In the genomic region with DNA sequence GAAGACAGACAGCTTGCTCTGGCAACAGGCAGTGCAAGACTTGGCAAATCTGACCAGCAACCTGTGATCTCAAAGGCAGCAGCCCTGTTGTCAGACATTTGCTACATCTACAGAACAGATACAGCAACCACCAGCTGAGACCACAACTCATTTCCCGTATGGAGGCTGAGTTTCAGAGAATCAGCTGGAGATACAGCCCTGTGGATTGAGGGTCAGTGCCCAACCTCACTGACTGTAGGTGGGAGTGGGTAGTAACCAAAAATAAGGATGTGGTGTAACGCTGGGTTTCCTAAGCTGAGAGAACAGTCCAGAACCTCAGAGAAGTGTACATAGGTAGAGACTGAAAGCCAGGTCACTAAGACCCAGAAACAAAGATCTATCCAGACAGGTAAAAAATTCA, we compare ENCODE assay signal across 7 cellular contexts. TPM values are rescaled to one million over a fixed set of nuclear protein-coding genes. Genes with fewer than 3 reads are reported as not detected.
DNase-seq lines count a peak whose midpoint lies in the region; ATAC-seq and TF ChIP-seq lines count a peak whose summit lies in the region.
"Not testable (repeated sequence)": the region's sequence is repeated elsewhere in the genome, so short reads cannot be mapped to it uniquely, and the experiment has no call there.

No MANE protein-coding gene starts in this region.

- not testable (repeated sequence) for H3K9me3 ChIP-seq in DND-41 (ENCODE audit: insufficient read depth, low read length, severe bottlenecking); T-helper 17 cell (ENCODE audit: control insufficient read depth, low read length, poor library complexity, severe bottlenecking); naive thymus-derived CD4-positive, alpha-beta T cell (ENCODE audit: control insufficient read depth in 2 of 3, low read length in 3 of 3)

- H3K4me2 ChIP-seq in DND-41 (ENCODE audit: insufficient read depth, low read length): not testable (repeated sequence)

- not testable (repeated sequence) for H4K20me1 ChIP-seq in DND-41 (ENCODE audit: insufficient read depth, low read length)

- CTCF ChIA-PET in activated CD4-positive, alpha-beta memory T cell treated with anti-CD3 and anti-CD28 coated beads, Interleukin-2, amount 10 ng/mL, durations not matched to agents 7 days and 5 days (lab: Charles Lee); naive thymus-derived CD4-positive, alpha-beta T cell (lab: Charles Lee): not testable (repeated sequence)

- not testable (repeated sequence) for H3K27me3 Mint-ChIP-seq in T-helper 17 cell; activated CD4-positive, alpha-beta memory T cell treated with anti-CD3 and anti-CD28 coated beads, Interleukin-2, amount 10 ng/mL, durations not matched to agents 7 days and 5 days; activated T-helper 1 cell treated with anti-CD3 and anti-CD28 coated beads, Interleukin-12 subunit alpha, Interleukin-12 subunit beta, Interleukin-2, Interleukin-4 antibody, amounts not matched to agents 30 ng/mL and 10 ng/mL and 1 ng/mL, durations not matched to agents 14 hours and 24 hours and 36 hours (ENCODE audit: insufficient read depth); activated naive CD8-positive, alpha-beta T cell treated with anti-CD3 and anti-CD28 coated beads, Interleukin-2, amount 50 U/mL, for 24 hours; naive thymus-derived CD4-positive, alpha-beta T cell; stimulated activated memory B cell treated with anti-CD40 and anti-IgM and Interleukin-4, amounts not matched to agents 10 μg/mL and 1 μg/mL and 100 μg/mL, for 72 hours

- not testable (repeated sequence) for H3K36me3 Mint-ChIP-seq in T-helper 17 cell (ENCODE audit: low read depth); activated CD4-positive, alpha-beta memory T cell treated with anti-CD3 and anti-CD28 coated beads, Interleukin-2, amount 10 ng/mL, durations not matched to agents 7 days and 5 days (ENCODE audit: low read depth); activated T-helper 1 cell treated with anti-CD3 and anti-CD28 coated beads, Interleukin-12 subunit alpha, Interleukin-12 subunit beta, Interleukin-2, Interleukin-4 antibody, amounts not matched to agents 30 ng/mL and 10 ng/mL and 1 ng/mL, durations not matched to agents 14 hours and 24 hours and 36 hours (ENCODE audit: low read depth); activated naive CD8-positive, alpha-beta T cell treated with anti-CD3 and anti-CD28 coated beads, Interleukin-2, amount 50 U/mL, for 24 hours (ENCODE audit: low read depth); naive thymus-derived CD4-positive, alpha-beta T cell; stimulated activated memory B cell treated with anti-CD40 and anti-IgM and Interleukin-4, amounts not matched to agents 10 μg/mL and 1 μg/mL and 100 μg/mL, for 72 hours

- not testable (repeated sequence) for H3K36me3 ChIP-seq in DND-41 (ENCODE audit: insufficient read depth, low read length); naive thymus-derived CD4-positive, alpha-beta T cell (ENCODE audit: control insufficient read depth in 2 of 3, insufficient read depth in 3 of 3, low read length in 3 of 3)

- not testable (repeated sequence) for H3K79me2 ChIP-seq in DND-41 (ENCODE audit: insufficient read depth, low read length)

- H2AFZ ChIP-seq in DND-41 (ENCODE audit: low read depth, low read length): not testable (repeated sequence)

- not testable (repeated sequence) for H3K27me3 ChIP-seq in DND-41 (ENCODE audit: insufficient read depth, low read length, poor library complexity); naive thymus-derived CD4-positive, alpha-beta T cell (ENCODE audit: control insufficient read depth in 2 of 2, insufficient read depth in 2 of 2, low read length in 2 of 2)

- not testable (repeated sequence) for H3K4me3 Mint-ChIP-seq in T-helper 17 cell; activated CD4-positive, alpha-beta memory T cell treated with anti-CD3 and anti-CD28 coated beads, Interleukin-2, amount 10 ng/mL, durations not matched to agents 7 days and 5 days; activated naive CD8-positive, alpha-beta T cell treated with anti-CD3 and anti-CD28 coated beads, Interleukin-2, amount 50 U/mL, for 24 hours; stimulated activated memory B cell treated with anti-CD40 and anti-IgM and Interleukin-4, amounts not matched to agents 10 μg/mL and 1 μg/mL and 100 μg/mL, for 72 hours
- peak overlapping the region; percentile 64 for H3K4me3 Mint-ChIP-seq in activated T-helper 1 cell treated with anti-CD3 and anti-CD28 coated beads, Interleukin-12 subunit alpha, Interleukin-12 subunit beta, Interleukin-2, Interleukin-4 antibody, amounts not matched to agents 30 ng/mL and 10 ng/mL and 1 ng/mL, durations not matched to agents 14 hours and 24 hours and 36 hours
- H3K4me3 Mint-ChIP-seq in naive thymus-derived CD4-positive, alpha-beta T cell: peak overlapping the region in 1 of 10 donors; percentile 70

- intact Hi-C loops in activated T-helper 1 cell treated with anti-CD3 and anti-CD28 coated beads, Interleukin-12 subunit alpha, Interleukin-12 subunit beta, Interleukin-2, Interleukin-4 antibody, amounts not matched to agents 30 ng/mL and 10 ng/mL and 1 ng/mL, durations not matched to agents 14 hours and 24 hours and 36 hours (cut with micrococcal nuclease); naive thymus-derived CD4-positive, alpha-beta T cell (cut with micrococcal nuclease): not testable (repeated sequence)

- H3K4me1 ChIP-seq in DND-41 (ENCODE audit: insufficient read depth, low read length); naive thymus-derived CD4-positive, alpha-beta T cell (ENCODE audit: control insufficient read depth in 2 of 2, insufficient read depth in 2 of 2, low read length in 2 of 2): not testable (repeated sequence)

- not testable (repeated sequence) for H3K4me3 ChIP-seq in DND-41 (ENCODE audit: low read depth in 1 of 2, low read length in 2 of 2); naive thymus-derived CD4-positive, alpha-beta T cell (ENCODE audit: low read length)

- H3K9me3 Mint-ChIP-seq in activated CD4-positive, alpha-beta memory T cell treated with anti-CD3 and anti-CD28 coated beads, Interleukin-2, amount 10 ng/mL, durations not matched to agents 7 days and 5 days; activated T-helper 1 cell treated with anti-CD3 and anti-CD28 coated beads, Interleukin-12 subunit alpha, Interleukin-12 subunit beta, Interleukin-2, Interleukin-4 antibody, amounts not matched to agents 30 ng/mL and 10 ng/mL and 1 ng/mL, durations not matched to agents 14 hours and 24 hours and 36 hours; activated naive CD8-positive, alpha-beta T cell treated with anti-CD3 and anti-CD28 coated beads, Interleukin-2, amount 50 U/mL, for 24 hours; naive thymus-derived CD4-positive, alpha-beta T cell; stimulated activated memory B cell treated with anti-CD40 and anti-IgM and Interleukin-4, amounts not matched to agents 10 μg/mL and 1 μg/mL and 100 μg/mL, for 72 hours: not testable (repeated sequence)

- not testable (repeated sequence) for H3K4me1 Mint-ChIP-seq in T-helper 17 cell; activated naive CD8-positive, alpha-beta T cell treated with anti-CD3 and anti-CD28 coated beads, Interleukin-2, amount 50 U/mL, for 24 hours
- H3K4me1 Mint-ChIP-seq in activated CD4-positive, alpha-beta memory T cell treated with anti-CD3 and anti-CD28 coated beads, Interleukin-2, amount 10 ng/mL, durations not matched to agents 7 days and 5 days: peaks cover 15% of the 10 kb centered on the region
- H3K4me1 Mint-ChIP-seq in activated T-helper 1 cell treated with anti-CD3 and anti-CD28 coated beads, Interleukin-12 subunit alpha, Interleukin-12 subunit beta, Interleukin-2, Interleukin-4 antibody, amounts not matched to agents 30 ng/mL and 10 ng/mL and 1 ng/mL, durations not matched to agents 14 hours and 24 hours and 36 hours (ENCODE audit: low read depth): peaks cover 15% of the 10 kb centered on the region
- H3K4me1 Mint-ChIP-seq in naive thymus-derived CD4-positive, alpha-beta T cell: peaks cover 0 to 15% (median 7%) of the 10 kb centered on the region in 7 donors
- H3K4me1 Mint-ChIP-seq in stimulated activated memory B cell treated with anti-CD40 and anti-IgM and Interleukin-4, amounts not matched to agents 10 μg/mL and 1 μg/mL and 100 μg/mL, for 72 hours: peaks cover 13% of the 10 kb centered on the region

- not testable (repeated sequence) for TF ChIP-seq CTCF in DND-41 (IDR thresholded peaks at IDR 0.05; ENCODE audit: borderline replicate concordance, extremely low read depth, low read length, poor library complexity, severe bottlenecking)

- H3K27ac ChIP-seq in DND-41 (ENCODE audit: low read length); naive thymus-derived CD4-positive, alpha-beta T cell (ENCODE audit: low read depth, low read length): not testable (repeated sequence)

- H3K9ac ChIP-seq in DND-41 (ENCODE audit: low read depth, low read length): not testable (repeated sequence)

- not testable (repeated sequence) for DNase-seq in DND-41; T-helper 17 cell; activated T-helper 1 cell treated with anti-CD3 and anti-CD28 coated beads, Interleukin-12 subunit alpha, Interleukin-12 subunit beta, Interleukin-2, Interleukin-4 antibody, amounts not matched to agents 30 ng/mL and 10 ng/mL and 1 ng/mL, durations not matched to agents 14 hours and 24 hours and 36 hours (ENCODE audit: low spot score); activated naive CD8-positive, alpha-beta T cell treated with anti-CD3 and anti-CD28 coated beads, Interleukin-2, amount 50 U/mL, for 24 hours; naive thymus-derived CD4-positive, alpha-beta T cell
- DNase-seq in activated CD4-positive, alpha-beta memory T cell treated with anti-CD3 and anti-CD28 coated beads, Interleukin-2, amount 10 ng/mL, durations not matched to agents 7 days and 5 days: peak; percentile 21

- peak; percentile 79 for ATAC-seq in DND-41 (ENCODE audit: insufficient read depth, low read depth)
- peak; percentile 49 for ATAC-seq in T-helper 17 cell
- peak; percentile 42 for ATAC-seq in activated naive CD8-positive, alpha-beta T cell treated with anti-CD3 and anti-CD28 coated beads, Interleukin-2, amount 50 U/mL, for 24 hours
- ATAC-seq in naive thymus-derived CD4-positive, alpha-beta T cell: peak; percentile 36
- ATAC-seq in stimulated activated memory B cell treated with anti-CD40 and anti-IgM and Interleukin-4, amounts not matched to agents 10 μg/mL and 1 μg/mL and 100 μg/mL, for 72 hours: peak; percentile 54

- H3K27ac Mint-ChIP-seq in T-helper 17 cell; activated naive CD8-positive, alpha-beta T cell treated with anti-CD3 and anti-CD28 coated beads, Interleukin-2, amount 50 U/mL, for 24 hours: not testable (repeated sequence)
- H3K27ac Mint-ChIP-seq in activated CD4-positive, alpha-beta memory T cell treated with anti-CD3 and anti-CD28 coated beads, Interleukin-2, amount 10 ng/mL, durations not matched to agents 7 days and 5 days: peak overlapping the region; percentile 45
- peak overlapping the region; percentile 58 for H3K27ac Mint-ChIP-seq in activated T-helper 1 cell treated with anti-CD3 and anti-CD28 coated beads, Interleukin-12 subunit alpha, Interleukin-12 subunit beta, Interleukin-2, Interleukin-4 antibody, amounts not matched to agents 30 ng/mL and 10 ng/mL and 1 ng/mL, durations not matched to agents 14 hours and 24 hours and 36 hours
- H3K27ac Mint-ChIP-seq in naive thymus-derived CD4-positive, alpha-beta T cell: peak overlapping the region in 1 of 9 donors; percentile 78
- H3K27ac Mint-ChIP-seq in stimulated activated memory B cell treated with anti-CD40 and anti-IgM and Interleukin-4, amounts not matched to agents 10 μg/mL and 1 μg/mL and 100 μg/mL, for 72 hours: peak overlapping the region; percentile 58

- POLR2A ChIA-PET in activated CD4-positive, alpha-beta memory T cell treated with anti-CD3 and anti-CD28 coated beads, Interleukin-2, amount 10 ng/mL, durations not matched to agents 7 days and 5 days (lab: Charles Lee); naive thymus-derived CD4-positive, alpha-beta T cell (lab: Charles Lee): not testable (repeated sequence)

RNA-seq across cellular contexts. Expression of a gene that starts 35.8 kb away (rescaled TPM):
- 10 to 100 TPM; 71.2 to 73.0 TPM for total RNA-seq in T-helper 17 cell
- 10 to 100 TPM; 81.9 to 88.7 TPM for total RNA-seq in activated CD4-positive, alpha-beta memory T cell treated with anti-CD3 and anti-CD28 coated beads, Interleukin-2, amount 10 ng/mL, durations not matched to agents 7 days and 5 days
- 110 and 111 TPM in 2 replicates for total RNA-seq in activated T-helper 1 cell treated with anti-CD3 and anti-CD28 coated beads, Interleukin-12 subunit alpha, Interleukin-12 subunit beta, Interleukin-2, Interleukin-4 antibody, amounts not matched to agents 30 ng/mL and 10 ng/mL and 1 ng/mL, durations not matched to agents 14 hours and 24 hours and 36 hours
- total RNA-seq in naive thymus-derived CD4-positive, alpha-beta T cell: 100 to 1,000 TPM in 2 of 5 experiments, 10 to 100 TPM in 3; 63.7 to 143 (median 80.6) TPM
- polyA plus RNA-seq in naive thymus-derived CD4-positive, alpha-beta T cell: 10 to 100 TPM; 25.4 to 32.0 TPM
